In genomic region chr1:110390096-110390495, GRCh38 we compare ENCODE assay signal across 10 cellular contexts. TPM values are rescaled to one million over a fixed set of nuclear protein-coding genes. Genes with fewer than 3 reads are reported as not detected.
DNase-seq lines count a peak whose midpoint lies in the region; ATAC-seq, FAIRE-seq and TF ChIP-seq lines count a peak whose summit lies in the region.
"Had no signal": no experiment of that assay in that cellular context is flagged by ENCODE, and none has a peak within 500 bp of the region (broad histone marks: within the 10 kb centered on the region; RNA-seq: fewer than 3 reads in every experiment).

No MANE protein-coding gene starts in this region.

- peak overlapping the region; percentile 62 for H3K4me3 ChIP-seq in fibroblast of villous mesenchyme (ENCODE audit: low read depth, low read length)

- peaks cover 8% of the 10 kb centered on the region for H3K36me3 Mint-ChIP-seq in osteocyte (ENCODE audit: unreplicated experiment)
- H3K36me3 Mint-ChIP-seq: IgD-negative memory B cell had no signal

- H3K4me1 Mint-ChIP-seq in osteocyte (ENCODE audit: unreplicated experiment), result peaks cover 51% of the 10 kb centered on the region

- DNase-seq in AG08395 (ENCODE audit: low spot score), result peak; percentile 82
- peak; percentile 67 for DNase-seq in SK-MEL-5 (ENCODE audit: low read depth, low spot score)
- peak; percentile 90 for DNase-seq in fibroblast of villous mesenchyme (ENCODE audit: low read depth)
- no peak for DNase-seq in osteocyte (ENCODE audit: extremely low spot score, unreplicated experiment)
- no peak for DNase-seq in activated CD4-positive, CD25-positive, alpha-beta regulatory T cell treated with anti-CD3 and anti-CD28 coated beads, Interleukin-2, amount 50 U/mL, for 72 hours
- DNase-seq in HTR-8/SVneo (ENCODE audit: insufficient read length, low spot score), result no peak

- H3K27me3 Mint-ChIP-seq in osteocyte (ENCODE audit: unreplicated experiment), result no peaks in the 10 kb centered on the region
- H3K27me3 Mint-ChIP-seq: IgD-negative memory B cell had no signal

- H3K27ac Mint-ChIP-seq in osteocyte (ENCODE audit: unreplicated experiment), result peak overlapping the region; percentile 93

- in situ Hi-C loops in SK-MEL-5 (cut with HindIII; ENCODE audit: low pct_unique_long_range_greater_than_20kb, low sequenced_read_pairs), result no loop called here

- ATAC-seq in GM18517 (IDR thresholded peaks at IDR 0.05; ENCODE audit: unreplicated experiment), result no peak
- no peak for ATAC-seq in GM21825 (IDR thresholded peaks at IDR 0.05; ENCODE audit: unreplicated experiment)

- peak overlapping the region; percentile 78 for H3K4me3 Mint-ChIP-seq in osteocyte (ENCODE audit: unreplicated experiment)
- H3K4me3 Mint-ChIP-seq: IgD-negative memory B cell had no signal

- no peaks in the 10 kb centered on the region for H3K9me3 Mint-ChIP-seq in osteocyte (ENCODE audit: unreplicated experiment)
- H3K9me3 Mint-ChIP-seq: IgD-negative memory B cell had no signal

- no peak for FAIRE-seq in HTR-8/SVneo (lab: Jason Lieb, UNC)
- FAIRE-seq: D721Med had no signal

- TF ChIP-seq CTCF in fibroblast of villous mesenchyme (IDR thresholded peaks at IDR 0.05; ENCODE audit: insufficient read depth, low read depth, low read length) (peak; percentile 14), osteocyte (IDR thresholded peaks at IDR 0.05) (peak; percentile 16)

RNA-seq across cellular contexts. Expression of gene SLC16A4, which starts 0.7 kb away (rescaled TPM):
- total RNA-seq in SK-MEL-5 (2014; rRNA removed; shearing (Covaris generic)), result 93.4 and 93.8 TPM in 2 replicates
- 40.3 and 51.7 TPM in 2 replicates for polyA plus RNA-seq in SK-MEL-5 (2015; cell fraction: cytosol; rRNA removed)
- 19.2 and 19.6 TPM in 2 replicates for polyA plus RNA-seq in SK-MEL-5 (2015; cell fraction: nucleus; rRNA removed)
- total RNA-seq in fibroblast of villous mesenchyme (73.4 and 241 TPM in 2 replicates), osteocyte (25.8 and 26.3 TPM in 2 replicates)

RNA-seq across cellular contexts. Expression of gene LAMTOR5, which starts 17.4 kb away (rescaled TPM):
- total RNA-seq in SK-MEL-5 (2014; rRNA removed; shearing (Covaris generic)), result 206 and 246 TPM in 2 replicates
- polyA plus RNA-seq in SK-MEL-5 (2015; cell fraction: cytosol; rRNA removed), result 181 and 278 TPM in 2 replicates
- polyA plus RNA-seq in SK-MEL-5 (2015; cell fraction: nucleus; rRNA removed), result 43.5 and 76.7 TPM in 2 replicates
- total RNA-seq in fibroblast of villous mesenchyme, result 57.3 and 64.3 TPM in 2 replicates
- total RNA-seq in osteocyte, result 125 and 127 TPM in 2 replicates

RNA-seq across cellular contexts. Expression of gene RBM15, which starts 50.9 kb away (rescaled TPM):
- total RNA-seq in SK-MEL-5 (2014; rRNA removed; shearing (Covaris generic)), result 21.8 and 24.1 TPM in 2 replicates
- polyA plus RNA-seq in SK-MEL-5 (2015; cell fraction: cytosol; rRNA removed), result 11.1 and 15.2 TPM in 2 replicates
- polyA plus RNA-seq in SK-MEL-5 (2015; cell fraction: nucleus; rRNA removed), result 27.0 and 35.0 TPM in 2 replicates
- 42.2 and 54.0 TPM in 2 replicates for total RNA-seq in fibroblast of villous mesenchyme
- total RNA-seq in osteocyte, result 26.3 and 27.8 TPM in 2 replicates

Comparison
In these comparisons a context has a peak if more than half of its experiments do, and no peak if none do; other contexts are left out.
1. DNase-seq: peak in AG08395 (single experiment), SK-MEL-5 (single experiment) and fibroblast of villous mesenchyme (single experiment); none in osteocyte (single experiment), activated CD4-positive, CD25-positive, alpha-beta regulatory T cell treated with anti-CD3 and anti-CD28 coated beads, Interleukin-2, amount 50 U/mL, for 72 hours (single experiment) and HTR-8/SVneo (single experiment).